Comparison of ENCODE assay signal across 13 cellular contexts in genomic region chr1:151960780-151961513, GRCh38.
"Had no signal": no experiment of that assay in that cellular context is flagged by ENCODE, and none has a peak within 500 bp of the region (broad histone marks: within the 10 kb centered on the region; RNA-seq: fewer than 3 reads in every experiment).

No MANE protein-coding gene starts in this region.

- ATAC-seq: activated CD8-positive, alpha-beta memory T cell treated with anti-CD3 and anti-CD28 coated beads, Interleukin-2, amount 10 ng/mL, durations not matched to agents 7 days and 5 days; foreskin keratinocyte had no signal

- H3K27ac Mint-ChIP-seq: activated CD8-positive, alpha-beta memory T cell treated with anti-CD3 and anti-CD28 coated beads, Interleukin-2, amount 10 ng/mL, durations not matched to agents 7 days and 5 days; activated naive CD4-positive, alpha-beta T cell treated with anti-CD3 and anti-CD28 coated beads, Interleukin-2, amount 50 U/mL, for 24 hours; activated T-cell treated with anti-CD3 and anti-CD28 coated beads, Interleukin-2, amount 50 U/mL, for 24 hours had no signal

- H3K4me3 ChIP-seq: adrenal gland, thoracic aorta, vagina had no signal

- H3K9me3 ChIP-seq: adrenal gland, thoracic aorta, vagina had no signal

- H3K4me1 ChIP-seq: adrenal gland, foreskin keratinocyte had no signal

- H3K36me3 ChIP-seq: adrenal gland, thoracic aorta, vagina had no signal

- H3K27ac ChIP-seq: adrenal gland, foreskin keratinocyte, thoracic aorta, vagina had no signal

- H3K9me3 Mint-ChIP-seq: activated naive CD4-positive, alpha-beta T cell treated with anti-CD3 and anti-CD28 coated beads, Interleukin-2, amount 50 U/mL, for 24 hours; activated T-cell treated with anti-CD3 and anti-CD28 coated beads, Interleukin-2, amount 50 U/mL, for 24 hours had no signal

- DNase-seq: activated CD4-positive, alpha-beta T cell treated with anti-CD3 and anti-CD28 coated beads, Interleukin-2, amount 50 U/mL, for 48 hours; activated CD4-positive, CD25-positive, alpha-beta regulatory T cell treated with anti-CD3 and anti-CD28 coated beads, Interleukin-2, amount 50 U/mL, for 72 hours; activated CD8-positive, alpha-beta memory T cell treated with anti-CD3 and anti-CD28 coated beads, Interleukin-2, amount 10 ng/mL, durations not matched to agents 7 days and 5 days; activated effector memory CD4-positive, alpha-beta T cell treated with Interleukin-2 at 50 U/mL for 16 hours; activated T-cell treated with anti-CD3 and anti-CD28 coated beads, Interleukin-2, amount 50 U/mL, for 24 hours; adrenal gland; effector CD4-positive, alpha-beta T cell; foreskin keratinocyte; mesendoderm had no signal

- H3K36me3 Mint-ChIP-seq: activated CD8-positive, alpha-beta memory T cell treated with anti-CD3 and anti-CD28 coated beads, Interleukin-2, amount 10 ng/mL, durations not matched to agents 7 days and 5 days; activated naive CD4-positive, alpha-beta T cell treated with anti-CD3 and anti-CD28 coated beads, Interleukin-2, amount 50 U/mL, for 24 hours had no signal

- H3K27me3 Mint-ChIP-seq: activated naive CD4-positive, alpha-beta T cell treated with anti-CD3 and anti-CD28 coated beads, Interleukin-2, amount 50 U/mL, for 24 hours; activated T-cell treated with anti-CD3 and anti-CD28 coated beads, Interleukin-2, amount 50 U/mL, for 24 hours had no signal

- H3K4me3 Mint-ChIP-seq: activated CD8-positive, alpha-beta memory T cell treated with anti-CD3 and anti-CD28 coated beads, Interleukin-2, amount 10 ng/mL, durations not matched to agents 7 days and 5 days; activated naive CD4-positive, alpha-beta T cell treated with anti-CD3 and anti-CD28 coated beads, Interleukin-2, amount 50 U/mL, for 24 hours; activated T-cell treated with anti-CD3 and anti-CD28 coated beads, Interleukin-2, amount 50 U/mL, for 24 hours had no signal

- H3K27me3 ChIP-seq: adrenal gland, foreskin keratinocyte, vagina had no signal

- FAIRE-seq: colon had no signal
